9 cellular contexts compared by ENCODE assay signal in genomic region chr2:190996947-190997346, GRCh38. TPM values are rescaled to one million over a fixed set of nuclear protein-coding genes. Genes with fewer than 3 reads are reported as not detected.
A peak's percentile ranks its signal among the peaks of the same experiment; 100 is the strongest.
DNase-seq lines count a peak whose midpoint lies in the region; TF ChIP-seq lines count a peak whose summit lies in the region.
"Had no signal": no experiment of that assay in that cellular context is flagged by ENCODE, and none has a peak within 500 bp of the region (broad histone marks: within the 10 kb centered on the region; RNA-seq: fewer than 3 reads in every experiment).

No MANE protein-coding gene starts in this region.

- DNase-seq in activated CD4-positive, alpha-beta T cell treated with anti-CD3 and anti-CD28 coated beads, Interleukin-2, amount 10 ng/mL, durations not matched to agents 7 days and 5 days: no peak
- DNase-seq in activated CD4-positive, alpha-beta T cell treated with anti-CD3 and anti-CD28 coated beads, Interleukin-2, amount 50 U/mL, for 4 hours: no peak
- DNase-seq in NOMO-1 treated with dmso at 0.1 percent for 144 hours (lab: John Stamatoyannopoulos, UW; ENCODE audit: unreplicated experiment): peak; percentile 14
- no peak for DNase-seq in effector memory CD4-positive, alpha-beta T cell
- no peak for DNase-seq in sigmoid colon
- no peak for DNase-seq in brain microvascular endothelial cell
- no peak for DNase-seq in caudate nucleus (lab: John Stamatoyannopoulos, UW)
- DNase-seq in smooth muscle cell (lab: John Stamatoyannopoulos, UW; ENCODE audit: unreplicated experiment): no peak
- DNase-seq: stimulated activated CD4-positive, alpha-beta T cell treated with anti-CD3 and anti-CD28 coated beads, Interleukin-12 subunit alpha, Interleukin-12 subunit beta, amount 100 ng/mL, for 4 hours had no signal

- peaks cover 91% of the 10 kb centered on the region for H3K36me3 ChIP-seq in effector memory CD4-positive, alpha-beta T cell (ENCODE audit: control insufficient read depth, insufficient read depth, low read length)
- H3K36me3 ChIP-seq in sigmoid colon (peaks cover 4 to 96% (median 46%) of the 10 kb centered on the region in 4 donors), brain microvascular endothelial cell (replicated peaks) (peaks cover 78% of the 10 kb centered on the region), smooth muscle cell (ENCODE audit: low read depth) (peaks cover 43% of the 10 kb centered on the region)

- 76 to 90% methylated on average over 5 of the region's 5 CpGs for WGBS in sigmoid colon, 2 donors
- WGBS in smooth muscle cell (ENCODE audit: low lambda C conversion rate): 92% methylated on average over 5 of the region's 5 CpGs

- intact Hi-C loops in sigmoid colon (cut with DNase I): no loop called here

- H3K9ac ChIP-seq in smooth muscle cell (ENCODE audit: low read depth): no peak overlapping the region

- CTCF ChIA-PET in activated CD4-positive, alpha-beta T cell treated with anti-CD3 and anti-CD28 coated beads, Interleukin-2, amount 10 ng/mL, durations not matched to agents 7 days and 5 days (lab: Charles Lee): interaction anchor here (1.1 kb wide), 1 partner anchor 9 kb away, joined by 3 read pairs; no protein-coding TSS in a partner anchor

- no peaks in the 10 kb centered on the region for H3K9me3 Mint-ChIP-seq in activated CD4-positive, alpha-beta T cell treated with anti-CD3 and anti-CD28 coated beads, Interleukin-2, amount 10 ng/mL, durations not matched to agents 7 days and 5 days

- peaks cover 92% of the 10 kb centered on the region for H3K36me3 Mint-ChIP-seq in activated CD4-positive, alpha-beta T cell treated with anti-CD3 and anti-CD28 coated beads, Interleukin-2, amount 10 ng/mL, durations not matched to agents 7 days and 5 days (ENCODE audit: low read depth)

- peak overlapping the region; percentile 27 for H3K27ac ChIP-seq in effector memory CD4-positive, alpha-beta T cell (ENCODE audit: insufficient read depth, low read length, poor library complexity, severe bottlenecking)
- H3K27ac ChIP-seq in sigmoid colon (peak overlapping the region in 3 of 4 donors; percentile 6 to 62 (median 60)), brain microvascular endothelial cell (no peak overlapping the region), caudate nucleus (ENCODE audit: low read depth, low read length) (no peak overlapping the region), smooth muscle cell (ENCODE audit: low read depth) (no peak overlapping the region)

- H3K27ac Mint-ChIP-seq in activated CD4-positive, alpha-beta T cell treated with anti-CD3 and anti-CD28 coated beads, Interleukin-2, amount 10 ng/mL, durations not matched to agents 7 days and 5 days: peak overlapping the region; percentile 50

- H2AFZ ChIP-seq in smooth muscle cell (ENCODE audit: low read depth): no peak overlapping the region

- H3F3A ChIP-seq in smooth muscle cell (ENCODE audit: low read depth): no peaks in the 10 kb centered on the region

- H3K4me2 ChIP-seq in smooth muscle cell: no peak overlapping the region

- H3K4me1 ChIP-seq in effector memory CD4-positive, alpha-beta T cell (ENCODE audit: control insufficient read depth, insufficient read depth, low read length, poor library complexity, severe bottlenecking): no peaks in the 10 kb centered on the region
- H3K4me1 ChIP-seq in sigmoid colon: peaks cover 0 to 20% (median 14%) of the 10 kb centered on the region in 4 donors
- no peaks in the 10 kb centered on the region for H3K4me1 ChIP-seq in smooth muscle cell (ENCODE audit: low read depth)

- no peaks in the 10 kb centered on the region for H4K20me1 ChIP-seq in smooth muscle cell (ENCODE audit: low read depth)

- no peaks in the 10 kb centered on the region for H3K9me3 ChIP-seq in effector memory CD4-positive, alpha-beta T cell (ENCODE audit: control insufficient read depth, low read length)
- no peaks in the 10 kb centered on the region for H3K9me3 ChIP-seq in sigmoid colon
- no peaks in the 10 kb centered on the region for H3K9me3 ChIP-seq in smooth muscle cell (replicated peaks; ENCODE audit: low read depth)

- peaks cover 88% of the 10 kb centered on the region for H3K4me1 Mint-ChIP-seq in activated CD4-positive, alpha-beta T cell treated with anti-CD3 and anti-CD28 coated beads, Interleukin-2, amount 10 ng/mL, durations not matched to agents 7 days and 5 days

- TF ChIP-seq EP300 in sigmoid colon (IDR thresholded peaks at IDR 0.05): no peak

- H3K79me2 ChIP-seq in smooth muscle cell (ENCODE audit: low read depth): no peaks in the 10 kb centered on the region

- no peaks in the 10 kb centered on the region for H3K27me3 Mint-ChIP-seq in activated CD4-positive, alpha-beta T cell treated with anti-CD3 and anti-CD28 coated beads, Interleukin-2, amount 10 ng/mL, durations not matched to agents 7 days and 5 days

- H3K4me3 ChIP-seq in effector memory CD4-positive, alpha-beta T cell (ENCODE audit: insufficient read depth, low read depth, low read length, poor library complexity, severe bottlenecking): no peak overlapping the region
- H3K4me3 ChIP-seq in sigmoid colon: no peak overlapping the region
- H3K4me3 ChIP-seq in brain microvascular endothelial cell (ENCODE audit: low read depth, low read length): no peak overlapping the region
- H3K4me3 ChIP-seq in smooth muscle cell: no peak overlapping the region

- TF ChIP-seq POLR2A in sigmoid colon (IDR thresholded peaks at IDR 0.05): no peak

- TF ChIP-seq CTCF in sigmoid colon (IDR thresholded peaks at IDR 0.05) (no peak), brain microvascular endothelial cell (IDR thresholded peaks at IDR 0.05; ENCODE audit: low read depth, low read length, missing control alignments) (no peak), smooth muscle cell (IDR thresholded peaks at IDR 0.05; ENCODE audit: borderline replicate concordance, insufficient read depth, poor library complexity, severe bottlenecking) (no peak)

- in situ Hi-C loops in brain microvascular endothelial cell (cut with HindIII; ENCODE audit: low pct_ligation_motif_present, low sequenced_read_pairs): no loop called here

- no peaks in the 10 kb centered on the region for H3K27me3 ChIP-seq in effector memory CD4-positive, alpha-beta T cell (replicated peaks; ENCODE audit: control insufficient read depth, insufficient read depth, low read length, poor library complexity, severe bottlenecking)
- H3K27me3 ChIP-seq in sigmoid colon: no peaks in the 10 kb centered on the region
- H3K27me3 ChIP-seq in brain microvascular endothelial cell (replicated peaks): no peaks in the 10 kb centered on the region
- H3K27me3 ChIP-seq in smooth muscle cell (ENCODE audit: low read depth): no peaks in the 10 kb centered on the region

- peak overlapping the region; percentile 26 for H3K4me3 Mint-ChIP-seq in activated CD4-positive, alpha-beta T cell treated with anti-CD3 and anti-CD28 coated beads, Interleukin-2, amount 10 ng/mL, durations not matched to agents 7 days and 5 days

- POLR2A ChIA-PET in activated CD4-positive, alpha-beta T cell treated with anti-CD3 and anti-CD28 coated beads, Interleukin-2, amount 10 ng/mL, durations not matched to agents 7 days and 5 days (lab: Charles Lee): no interaction called here

RNA-seq across cellular contexts. Expression of gene STAT1, which starts 17.0 kb away (rescaled TPM):
- total RNA-seq in activated CD4-positive, alpha-beta T cell treated with anti-CD3 and anti-CD28 coated beads, Interleukin-2, amount 10 ng/mL, durations not matched to agents 7 days and 5 days: 100 to 1,000 TPM; 876 to 958 TPM
- total RNA-seq in sigmoid colon (10 to 100 TPM; 47.4 to 78.5 (median 55.8) TPM), smooth muscle cell (66.5 and 74.6 TPM in 2 replicates)
- polyA plus RNA-seq in sigmoid colon (10 to 100 TPM; 32.8 to 93.8 (median 33.6) TPM), smooth muscle cell (30.5 and 33.7 TPM in 2 replicates)

Comparison
In these comparisons a context has a peak if more than half of its experiments do, and no peak if none do; other contexts are left out.
1. H3K27ac ChIP-seq: peak in effector memory CD4-positive, alpha-beta T cell (single experiment) and sigmoid colon (3 of 4); none in brain microvascular endothelial cell (single experiment), caudate nucleus (single experiment) and smooth muscle cell (single experiment).
2. RNA of gene STAT1, which starts 17.0 kb away (total RNA-seq): 876 to 958 TPM in activated CD4-positive, alpha-beta T cell treated with anti-CD3 and anti-CD28 coated beads, Interleukin-2, amount 10 ng/mL, durations not matched to agents 7 days and 5 days; 66.5 to 74.6 TPM in smooth muscle cell and 47.4 to 78.5 TPM in sigmoid colon; every median in the first group is over 10 times any median in the second.